ENCODE assay signal across 28 cellular contexts in genomic region chr1:209123601-209124000, GRCh38.
"Had no signal": no experiment of that assay in that cellular context is flagged by ENCODE, and none has a peak within 500 bp of the region (broad histone marks: within the 10 kb centered on the region; RNA-seq: fewer than 3 reads in every experiment).

No MANE protein-coding gene starts in this region.

- H3K4me3 ChIP-seq: pancreas, prostate gland, skin epidermis, smooth muscle cell, spleen, suprapubic skin, testis, tibial artery, transverse colon, upper lobe of right lung, uterus had no signal

- H3K9me3 ChIP-seq: neutrophil, pancreas, prostate gland, testis, tibial artery, transverse colon, upper lobe of right lung, uterus had no signal

- H3K4me1 ChIP-seq: pancreas, prostate gland, spleen, suprapubic skin, testis, tibial artery, transverse colon, upper lobe of right lung, uterus had no signal

- DNase-seq: naive thymus-derived CD8-positive, alpha-beta T cell; nephron progenitor cell; nucleus accumbens; pancreas; right cardiac atrium; spleen; stimulated activated CD4-positive, alpha-beta T cell treated with anti-CD3 and anti-CD28 coated beads, Interleukin-12 subunit alpha, Interleukin-12 subunit beta, amount 100 ng/mL, for 4 hours; stimulated activated CD4-positive, alpha-beta T cell treated with anti-CD3 and anti-CD28 coated beads, Interleukin-1b, Interleukin-23, amount 100 ng/mL, for 48 hours; stimulated activated CD4-positive, alpha-beta T cell treated with anti-CD3 and anti-CD28 coated beads, Interleukin-4, amount 100 ng/mL, for 1 hour; stimulated activated CD4-positive, alpha-beta T cell treated with anti-CD3 and anti-CD28 coated beads, Interleukin-4, amount 100 ng/mL, for 4 hours; stimulated activated CD8-positive, alpha-beta memory T cell treated with anti-CD3 and anti-CD28 coated beads, Interleukin-4, amount 100 ng/mL, for 48 hours; stimulated activated naive CD4-positive, alpha-beta T cell; stimulated activated naive CD8-positive, alpha-beta T cell treated with anti-CD3 and anti-CD28 coated beads, Interleukin-15, amount 100 ng/mL, for 72 hours; stimulated activated naive CD8-positive, alpha-beta T cell treated with anti-CD3 and anti-CD28 coated beads, Interleukin-15, Interleukin-2, amounts not matched to agents 100 U/mL and 50 U/mL, for 24 hours; substantia nigra; testis; tibial artery; transverse colon; upper lobe of right lung; uterus had no signal

- H3K27me3 ChIP-seq: neutrophil, pancreas, spleen, suprapubic skin, testis, tibial artery, transverse colon, upper lobe of right lung, uterus had no signal

- H3K4me2 ChIP-seq: smooth muscle cell had no signal

- FAIRE-seq: pancreas had no signal

- H3K27ac ChIP-seq: neutrophil, pancreas, prostate gland, skin epidermis, spleen, suprapubic skin, testis, tibial artery, transverse colon, upper lobe of right lung, uterus had no signal

- ATAC-seq: naive thymus-derived CD8-positive, alpha-beta T cell; natural killer cell treated with Interleukin-12 subunit alpha and Interleukin-12 subunit beta and Interleukin-15 and Interleukin-18, amount 100 ng/mL, for 72 hours; pancreas; right cardiac atrium; sciatic nerve; stimulated activated memory B cell treated with anti-CD40 and anti-IgM and Interleukin-4, amounts not matched to agents 10 μg/mL and 1 μg/mL and 100 μg/mL, for 72 hours; stimulated activated naive CD8-positive, alpha-beta T cell treated with anti-CD3 and anti-CD28 coated beads, Interleukin-15, amount 100 ng/mL, for 72 hours; stimulated activated naive CD8-positive, alpha-beta T cell treated with anti-CD3 and anti-CD28 coated beads, Interleukin-15, Interleukin-2, amounts not matched to agents 100 U/mL and 50 U/mL, for 24 hours; upper lobe of right lung had no signal

- H3K36me3 ChIP-seq: neutrophil, pancreas, prostate gland, spleen, suprapubic skin, tibial artery, transverse colon, upper lobe of right lung, uterus had no signal
